ENCODE assay signal across 13 cellular contexts in the genomic region with DNA sequence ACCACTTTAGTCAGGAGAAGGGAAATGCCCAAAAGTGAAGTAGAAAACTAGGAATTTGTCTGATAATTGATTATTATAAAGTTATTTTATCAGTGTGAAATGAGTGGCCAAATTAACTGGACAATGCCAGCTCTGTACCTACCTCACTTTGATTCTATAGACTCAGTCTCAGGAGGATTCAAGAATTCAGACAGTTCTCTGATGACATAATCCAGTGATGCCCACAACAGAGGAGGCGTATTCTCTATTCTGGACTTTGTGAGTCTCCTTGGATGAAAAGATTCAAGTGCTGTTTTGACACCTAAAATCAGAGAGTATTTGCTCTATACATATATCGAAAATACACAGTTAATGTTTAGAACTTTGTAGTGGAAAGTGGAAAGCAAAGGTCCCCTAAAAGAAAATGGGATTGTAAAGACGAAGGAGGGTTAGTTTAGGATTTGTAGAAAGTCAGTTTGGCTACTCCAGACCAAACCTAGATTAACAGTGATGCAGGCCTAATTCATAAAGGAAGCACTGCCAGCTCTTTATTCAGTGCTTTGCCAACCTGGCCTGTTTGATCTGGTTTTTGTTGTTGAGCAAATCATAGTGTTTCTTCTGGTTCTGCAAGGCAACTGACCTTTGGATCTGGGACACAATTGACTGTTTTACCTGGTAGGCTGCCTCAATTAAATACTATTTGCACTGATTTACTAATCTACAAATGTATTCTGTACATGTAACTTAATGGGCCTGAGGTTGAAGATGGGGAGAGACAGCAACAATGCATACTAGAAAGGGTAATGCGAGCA.
DNase-seq lines count a peak whose midpoint lies in the region; ATAC-seq and TF ChIP-seq lines count a peak whose summit lies in the region.
"Had no signal": no experiment of that assay in that cellular context is flagged by ENCODE, and none has a peak within 500 bp of the region (broad histone marks: within the 10 kb centered on the region; RNA-seq: fewer than 3 reads in every experiment).

No MANE protein-coding gene starts in this region.

- ATAC-seq in stimulated activated effector memory CD8-positive, alpha-beta T cell treated with anti-CD3 and anti-CD28 coated beads, Interleukin-12 subunit alpha, Interleukin-12 subunit beta, amount 100 ng/mL, for 72 hours = no peak
- ATAC-seq in GM18519 (IDR thresholded peaks at IDR 0.05; ENCODE audit: low FRiP score, unreplicated experiment) = no peak

- peaks cover 97% of the 10 kb centered on the region for H3K36me3 Mint-ChIP-seq in activated CD4-positive, alpha-beta T cell treated with anti-CD3 and anti-CD28 coated beads, Interleukin-2, amount 10 ng/mL, durations not matched to agents 7 days and 5 days (ENCODE audit: low read depth)
- H3K36me3 Mint-ChIP-seq in stimulated activated effector memory CD8-positive, alpha-beta T cell treated with anti-CD3 and anti-CD28 coated beads, Interleukin-12 subunit alpha, Interleukin-12 subunit beta, amount 100 ng/mL, for 72 hours = peaks cover 100% of the 10 kb centered on the region

- TF ChIP-seq CTCF in SU-DHL-6 (IDR thresholded peaks at IDR 0.05; ENCODE audit: insufficient read depth, low read length, poor library complexity, severe bottlenecking) (no peak), esophagus squamous epithelium (IDR thresholded peaks at IDR 0.05) (no peak)

- H3K27ac Mint-ChIP-seq in activated CD4-positive, alpha-beta T cell treated with anti-CD3 and anti-CD28 coated beads, Interleukin-2, amount 10 ng/mL, durations not matched to agents 7 days and 5 days = peak overlapping the region; percentile 95
- H3K27ac Mint-ChIP-seq in stimulated activated effector memory CD8-positive, alpha-beta T cell treated with anti-CD3 and anti-CD28 coated beads, Interleukin-12 subunit alpha, Interleukin-12 subunit beta, amount 100 ng/mL, for 72 hours = peak overlapping the region; percentile 99

- peak overlapping the region; percentile 74 for H3K9ac ChIP-seq in SU-DHL-6 (ENCODE audit: low read length)

- POLR2A ChIA-PET in activated CD4-positive, alpha-beta T cell treated with anti-CD3 and anti-CD28 coated beads, Interleukin-2, amount 10 ng/mL, durations not matched to agents 7 days and 5 days (lab: Charles Lee) = no interaction called here

- H3K9me3 ChIP-seq in SU-DHL-6 (ENCODE audit: insufficient read depth, low read length) (no peaks in the 10 kb centered on the region), esophagus squamous epithelium (no peaks in the 10 kb centered on the region)

- no peaks in the 10 kb centered on the region for H3K9me3 Mint-ChIP-seq in activated CD4-positive, alpha-beta T cell treated with anti-CD3 and anti-CD28 coated beads, Interleukin-2, amount 10 ng/mL, durations not matched to agents 7 days and 5 days
- H3K9me3 Mint-ChIP-seq in stimulated activated effector memory CD8-positive, alpha-beta T cell treated with anti-CD3 and anti-CD28 coated beads, Interleukin-12 subunit alpha, Interleukin-12 subunit beta, amount 100 ng/mL, for 72 hours = no peaks in the 10 kb centered on the region

- no peak overlapping the region for H2AFZ ChIP-seq in SU-DHL-6 (ENCODE audit: low read depth, low read length, severe bottlenecking)

- intact Hi-C loops in esophagus squamous epithelium (cut with DNase I) = no loop called here

- H3F3A ChIP-seq in SU-DHL-6 (ENCODE audit: insufficient read depth) = peaks cover 59% of the 10 kb centered on the region

- no peaks in the 10 kb centered on the region for H3K36me3 ChIP-seq in SU-DHL-6 (ENCODE audit: low read length)
- H3K36me3 ChIP-seq in esophagus squamous epithelium = no peaks in the 10 kb centered on the region
- H3K36me3 ChIP-seq: cardiac muscle cell had no signal

- WGBS in esophagus squamous epithelium, 2 donors = 41 to 46% methylated on average over 4 of the region's 4 CpGs

- peak overlapping the region; percentile 81 for H3K4me2 ChIP-seq in SU-DHL-6 (ENCODE audit: low read depth, low read length, poor library complexity, severe bottlenecking)

- DNase-seq in activated CD4-positive, alpha-beta T cell treated with anti-CD3 and anti-CD28 coated beads, Interleukin-2, amount 10 ng/mL, durations not matched to agents 7 days and 5 days = no peak
- no peak for DNase-seq in activated CD4-positive, alpha-beta T cell treated with anti-CD3 and anti-CD28 coated beads, Interleukin-2, amount 50 U/mL, for 4 hours
- no peak for DNase-seq in esophagus squamous epithelium (lab: John Stamatoyannopoulos, UW)
- no peak for DNase-seq in stimulated activated effector memory CD8-positive, alpha-beta T cell treated with anti-CD3 and anti-CD28 coated beads, Interleukin-12 subunit alpha, Interleukin-12 subunit beta, amount 100 ng/mL, for 72 hours (ENCODE audit: low spot score in 2 of 2)
- DNase-seq in NCI-H1436 treated with DMSO at 0.1 percent for 48 hours (lab: John Stamatoyannopoulos, UW) = no peak
- DNase-seq in Ammon's horn (ENCODE audit: low spot score) = no peak
- DNase-seq: NCI-H1105; occipital lobe; RPMI8226; stimulated activated CD4-positive, alpha-beta T cell treated with anti-CD3 and anti-CD28 coated beads, Interleukin-12 subunit alpha, Interleukin-12 subunit beta, amount 100 ng/mL, for 4 hours had no signal

- H3K27me3 Mint-ChIP-seq in activated CD4-positive, alpha-beta T cell treated with anti-CD3 and anti-CD28 coated beads, Interleukin-2, amount 10 ng/mL, durations not matched to agents 7 days and 5 days = no peaks in the 10 kb centered on the region

- no peaks in the 10 kb centered on the region for H3K9me2 ChIP-seq in SU-DHL-6 (replicated peaks; ENCODE audit: insufficient read depth, low read length)

- H3K27me3 ChIP-seq in SU-DHL-6 (ENCODE audit: low read length) = no peaks in the 10 kb centered on the region
- no peaks in the 10 kb centered on the region for H3K27me3 ChIP-seq in esophagus squamous epithelium
- H3K27me3 ChIP-seq: cardiac muscle cell had no signal

- peak overlapping the region; percentile 85 for H3K4me3 Mint-ChIP-seq in activated CD4-positive, alpha-beta T cell treated with anti-CD3 and anti-CD28 coated beads, Interleukin-2, amount 10 ng/mL, durations not matched to agents 7 days and 5 days
- H3K4me3 Mint-ChIP-seq in stimulated activated effector memory CD8-positive, alpha-beta T cell treated with anti-CD3 and anti-CD28 coated beads, Interleukin-12 subunit alpha, Interleukin-12 subunit beta, amount 100 ng/mL, for 72 hours = peak overlapping the region; percentile 78

- peaks cover 94% of the 10 kb centered on the region for H3K4me1 Mint-ChIP-seq in activated CD4-positive, alpha-beta T cell treated with anti-CD3 and anti-CD28 coated beads, Interleukin-2, amount 10 ng/mL, durations not matched to agents 7 days and 5 days
- H3K4me1 Mint-ChIP-seq in stimulated activated effector memory CD8-positive, alpha-beta T cell treated with anti-CD3 and anti-CD28 coated beads, Interleukin-12 subunit alpha, Interleukin-12 subunit beta, amount 100 ng/mL, for 72 hours = peaks cover 85% of the 10 kb centered on the region

- H3K79me2 ChIP-seq in SU-DHL-6 (ENCODE audit: insufficient read depth, low read length) = no peaks in the 10 kb centered on the region

- no peak for TF ChIP-seq POLR2A in esophagus squamous epithelium (IDR thresholded peaks at IDR 0.05)

- H3K4me3 ChIP-seq in SU-DHL-6 (ENCODE audit: insufficient read depth, low read length, poor library complexity, severe bottlenecking) = peak overlapping the region; percentile 17
- no peak overlapping the region for H3K4me3 ChIP-seq in esophagus squamous epithelium
- H3K4me3 ChIP-seq: cardiac muscle cell had no signal

- no peaks in the 10 kb centered on the region for H4K20me1 ChIP-seq in SU-DHL-6 (ENCODE audit: low read depth, low read length)

- H3K27ac ChIP-seq in SU-DHL-6 (ENCODE audit: low read depth, low read length) (peak overlapping the region; percentile 100), esophagus squamous epithelium (peak overlapping the region; percentile 55 to 81 (median 72))
- H3K27ac ChIP-seq: cardiac muscle cell had no signal

- CTCF ChIA-PET in activated CD4-positive, alpha-beta T cell treated with anti-CD3 and anti-CD28 coated beads, Interleukin-2, amount 10 ng/mL, durations not matched to agents 7 days and 5 days (lab: Charles Lee) = interaction anchor here (0.9 to 2.2 kb wide), 6 partner anchors 9 to 670 kb away, joined by 3 to 9 read pairs (median 3); no protein-coding TSS in a partner anchor

- H3K4me1 ChIP-seq in esophagus squamous epithelium = peaks cover 24 to 100% (median 68%) of the 10 kb centered on the region in 3 donors
